Comparison of ENCODE assay signal across 8 cellular contexts in the genomic region with DNA sequence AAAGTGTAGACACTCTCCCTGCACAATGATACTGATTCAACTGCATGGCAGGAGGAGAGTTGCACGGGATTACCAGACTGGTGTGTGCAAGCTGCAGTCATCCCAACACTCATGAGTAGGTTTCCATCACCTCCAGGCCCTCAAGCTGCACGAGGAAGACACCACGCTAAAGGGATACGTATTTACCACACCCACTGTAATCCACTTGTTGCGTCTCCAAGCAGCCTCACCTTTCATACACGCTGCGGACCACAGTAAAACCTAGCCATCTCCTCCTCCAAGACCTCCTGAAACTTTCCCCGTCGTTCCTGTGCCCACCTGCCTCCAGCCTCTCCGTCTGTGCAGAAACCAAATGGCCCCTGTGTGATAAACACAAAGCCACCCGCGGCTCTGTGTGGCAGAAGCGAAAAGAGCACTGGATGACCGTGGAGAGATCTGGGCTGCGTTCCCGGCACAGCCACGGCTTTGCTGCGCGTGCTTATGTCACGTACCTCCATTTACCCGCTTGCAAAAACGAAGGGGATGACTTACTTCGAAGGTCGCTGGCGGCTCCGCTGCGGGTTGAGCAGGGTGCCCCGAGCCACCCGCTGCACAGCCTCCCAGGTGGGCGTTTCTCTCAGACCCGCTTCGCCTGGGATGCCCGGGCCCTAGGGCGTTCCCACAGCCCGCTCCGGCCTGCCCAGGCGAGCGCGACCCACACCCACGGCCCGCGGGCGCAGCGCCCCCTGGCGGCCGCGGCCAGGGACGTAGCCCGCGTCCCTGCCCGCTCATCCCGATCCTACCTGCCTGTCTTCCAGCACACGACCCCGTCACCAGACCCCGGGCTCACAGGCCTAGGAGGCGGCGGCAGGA. TPM values are rescaled to one million over a fixed set of nuclear protein-coding genes. Genes with fewer than 3 reads are reported as not detected.
DNase-seq lines count a peak whose midpoint lies in the region; TF ChIP-seq lines count a peak whose summit lies in the region.

No MANE protein-coding gene starts in this region.

- H4K20me1 ChIP-seq in MM.1S (ENCODE audit: insufficient read depth, low read length): no peaks in the 10 kb centered on the region

- peak overlapping the region; percentile 62 for H3K4me2 ChIP-seq in MM.1S (ENCODE audit: low read depth, low read length)

- 0 out of 2 replicates have a peak, but pooled peaks cover 4% of the 10 kb centered on the region for H3K79me2 ChIP-seq in MM.1S (ENCODE audit: low read length)

- BruUV-seq in MCF 10A (replicated peaks; lab: Mats Ljungman, UMichigan): no TSS peak

- peak overlapping the region; percentile 98 for H2AFZ ChIP-seq in MM.1S (ENCODE audit: low read length)

- no peaks in the 10 kb centered on the region for H3K9me2 ChIP-seq in MM.1S (replicated peaks; ENCODE audit: insufficient read depth, low read length)

- CTCF ChIA-PET in HEK293 (lab: Yijun Ruan, JAX) (interaction anchor here (0.6 to 1.9 kb wide), 8 partner anchors 9 to 274 kb away, joined by 3 to 16 read pairs (median 4); no protein-coding TSS in a partner anchor), MCF 10A (lab: Yijun Ruan, JAX) (interaction anchor here (0.6 to 3.2 kb wide), 19 partner anchors 8 to 603 kb away, joined by 3 to 41 read pairs (median 4); no protein-coding TSS in a partner anchor)

- TF ChIP-seq CTCF in HEK293 (tag by site-specific recombination; IDR thresholded peaks at IDR 0.05) (peak; percentile 76), MM.1S (IDR thresholded peaks at IDR 0.05; ENCODE audit: low read length) (peak; percentile 99), MCF 10A (IDR thresholded peaks at IDR 0.05; ENCODE audit: unreplicated experiment) (peak; percentile 90)

- H3K9me3 ChIP-seq in HEK293 (ENCODE audit: control insufficient read depth, insufficient read depth, low read depth, low read length): no peaks in the 10 kb centered on the region
- no peaks in the 10 kb centered on the region for H3K9me3 ChIP-seq in MM.1S (replicated peaks; ENCODE audit: insufficient read depth, low read length)

- no peaks in the 10 kb centered on the region for H3F3A ChIP-seq in MM.1S (ENCODE audit: insufficient read depth, low read length)

- peaks cover 9% of the 10 kb centered on the region for H3K36me3 Mint-ChIP-seq in T-helper 1 cell treated with Interleukin-12 subunit alpha and Interleukin-12 subunit beta and Interleukin-4 antibody, amounts not matched to agents 30 μg/mL and 1 μg/mL, for 36 hours (ENCODE audit: low read depth)
- peaks cover 28% of the 10 kb centered on the region for H3K36me3 Mint-ChIP-seq in MCF 10A (ENCODE audit: insufficient read depth, unreplicated experiment)

- peaks cover 0 to 20% of the 10 kb centered on the region in 2 experiments; a peak in 2 of 3 replicates for H3K36me3 ChIP-seq in HEK293 (ENCODE audit: control insufficient read depth in 2 of 2, insufficient read depth in 1 of 2, low read length in 2 of 2)
- no peaks in the 10 kb centered on the region for H3K36me3 ChIP-seq in MM.1S (replicated peaks; ENCODE audit: insufficient read depth, low read length)

- H3K4me3 Mint-ChIP-seq in T-helper 1 cell treated with Interleukin-12 subunit alpha and Interleukin-12 subunit beta and Interleukin-4 antibody, amounts not matched to agents 30 μg/mL and 1 μg/mL, for 36 hours: peak overlapping the region; percentile 99
- peak overlapping the region; percentile 99 for H3K4me3 Mint-ChIP-seq in MCF 10A (ENCODE audit: unreplicated experiment)

- no peaks in the 10 kb centered on the region; the same call in 1 of the 2 replicates for H3K27me3 ChIP-seq in MM.1S (replicated peaks; ENCODE audit: insufficient read depth, low read length)

- no peaks in the 10 kb centered on the region for H3K4me1 ChIP-seq in HEK293 (ENCODE audit: control insufficient read depth, insufficient read depth, low read length)
- H3K4me1 ChIP-seq in MM.1S (ENCODE audit: low read length): 0 out of 2 replicates have a peak, but pooled peaks cover 6% of the 10 kb centered on the region

- DNase-seq in NCI-H1417 (lab: John Stamatoyannopoulos, UW) (peak; percentile 56 to 91 (median 86)), NCI-H1417 treated with DMSO at 0.1 percent for 48 hours (lab: John Stamatoyannopoulos, UW) (no peak), MM.1S (peak; percentile 63), MCF 10A (ENCODE audit: unreplicated experiment) (peak; percentile 59), iPS-NIHi7 (ENCODE audit: extremely low spot score) (peak; percentile 86), smooth muscle cell of the brain vasculature (ENCODE audit: low read depth, low spot score) (peak; percentile 7)

- H3K4me1 Mint-ChIP-seq in T-helper 1 cell treated with Interleukin-12 subunit alpha and Interleukin-12 subunit beta and Interleukin-4 antibody, amounts not matched to agents 30 μg/mL and 1 μg/mL, for 36 hours (ENCODE audit: low read depth): peaks cover 18% of the 10 kb centered on the region
- peaks cover 30% of the 10 kb centered on the region for H3K4me1 Mint-ChIP-seq in MCF 10A (ENCODE audit: insufficient read depth, unreplicated experiment)

- H3K9ac ChIP-seq in MM.1S (ENCODE audit: low read length): peak overlapping the region; percentile 53; the same call in 1 of the 2 replicates

- H3K27me3 Mint-ChIP-seq in T-helper 1 cell treated with Interleukin-12 subunit alpha and Interleukin-12 subunit beta and Interleukin-4 antibody, amounts not matched to agents 30 μg/mL and 1 μg/mL, for 36 hours (ENCODE audit: low read depth): peaks cover 4% of the 10 kb centered on the region
- H3K27me3 Mint-ChIP-seq in MCF 10A (ENCODE audit: insufficient read depth, unreplicated experiment): peaks cover 12% of the 10 kb centered on the region

- H3K9me3 Mint-ChIP-seq in T-helper 1 cell treated with Interleukin-12 subunit alpha and Interleukin-12 subunit beta and Interleukin-4 antibody, amounts not matched to agents 30 μg/mL and 1 μg/mL, for 36 hours: no peaks in the 10 kb centered on the region
- no peaks in the 10 kb centered on the region for H3K9me3 Mint-ChIP-seq in MCF 10A (ENCODE audit: unreplicated experiment)

- POLR2A ChIA-PET in HEK293 (lab: Yijun Ruan, JAX) (interaction anchor here (0.9 to 1.5 kb wide), 10 partner anchors 9 to 159 kb away, joined by 3 to 9 read pairs (median 4); a partner anchor contains a TSS), MCF 10A (lab: Yijun Ruan, JAX) (interaction anchor here (0.6 to 3.0 kb wide), 12 partner anchors 9 to 200 kb away, joined by 3 to 26 read pairs (median 6); a partner anchor contains a TSS)

- intact Hi-C loops in MCF 10A (cut with micrococcal nuclease): loop anchor here (1.0 to 5.0 kb wide), 3 partner anchors 90 to 232 kb away; a partner anchor contains a TSS

- H3K27ac ChIP-seq in HEK293 (ENCODE audit: extremely low read depth, low read depth, low read length): peak overlapping the region; percentile 51; the same call in 1 of the 2 replicates
- H3K27ac ChIP-seq in MM.1S (ENCODE audit: low read length): no peak overlapping the region

- peak overlapping the region; percentile 100 for H3K4me3 ChIP-seq in HEK293 (ENCODE audit: low read depth, low read length)
- peak overlapping the region; percentile 89 for H3K4me3 ChIP-seq in MM.1S (ENCODE audit: low read length)

- H3K27ac Mint-ChIP-seq in T-helper 1 cell treated with Interleukin-12 subunit alpha and Interleukin-12 subunit beta and Interleukin-4 antibody, amounts not matched to agents 30 μg/mL and 1 μg/mL, for 36 hours: peak overlapping the region; percentile 86
- peak overlapping the region; percentile 71 for H3K27ac Mint-ChIP-seq in MCF 10A (ENCODE audit: low read depth, unreplicated experiment)

TF ChIP-seq in HEK293, 187 proteins besides CTCF, POLR2A, EP300 and RAD21 (continues in another document):
- TF ChIP-seq, protein P1, sequence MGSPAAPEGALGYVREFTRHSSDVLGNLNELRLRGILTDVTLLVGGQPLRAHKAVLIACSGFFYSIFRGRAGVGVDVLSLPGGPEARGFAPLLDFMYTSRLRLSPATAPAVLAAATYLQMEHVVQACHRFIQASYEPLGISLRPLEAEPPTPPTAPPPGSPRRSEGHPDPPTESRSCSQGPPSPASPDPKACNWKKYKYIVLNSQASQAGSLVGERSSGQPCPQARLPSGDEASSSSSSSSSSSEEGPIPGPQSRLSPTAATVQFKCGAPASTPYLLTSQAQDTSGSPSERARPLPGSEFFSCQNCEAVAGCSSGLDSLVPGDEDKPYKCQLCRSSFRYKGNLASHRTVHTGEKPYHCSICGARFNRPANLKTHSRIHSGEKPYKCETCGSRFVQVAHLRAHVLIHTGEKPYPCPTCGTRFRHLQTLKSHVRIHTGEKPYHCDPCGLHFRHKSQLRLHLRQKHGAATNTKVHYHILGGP (tag by site-specific recombination; IDR thresholded peaks at IDR 0.05): no peak
- TF ChIP-seq, protein P2, sequence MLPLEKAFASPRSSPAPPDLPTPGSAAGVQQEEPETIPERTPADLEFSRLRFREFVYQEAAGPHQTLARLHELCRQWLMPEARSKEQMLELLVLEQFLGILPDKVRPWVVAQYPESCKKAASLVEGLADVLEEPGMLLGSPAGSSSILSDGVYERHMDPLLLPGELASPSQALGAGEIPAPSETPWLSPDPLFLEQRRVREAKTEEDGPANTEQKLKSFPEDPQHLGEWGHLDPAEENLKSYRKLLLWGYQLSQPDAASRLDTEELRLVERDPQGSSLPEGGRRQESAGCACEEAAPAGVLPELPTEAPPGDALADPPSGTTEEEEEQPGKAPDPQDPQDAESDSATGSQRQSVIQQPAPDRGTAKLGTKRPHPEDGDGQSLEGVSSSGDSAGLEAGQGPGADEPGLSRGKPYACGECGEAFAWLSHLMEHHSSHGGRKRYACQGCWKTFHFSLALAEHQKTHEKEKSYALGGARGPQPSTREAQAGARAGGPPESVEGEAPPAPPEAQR (tag by site-specific recombination; IDR thresholded peaks at IDR 0.05): no peak
- TF ChIP-seq ZNF10 (tag by site-specific recombination; IDR thresholded peaks at IDR 0.05): no peak
- TF ChIP-seq, protein P3, sequence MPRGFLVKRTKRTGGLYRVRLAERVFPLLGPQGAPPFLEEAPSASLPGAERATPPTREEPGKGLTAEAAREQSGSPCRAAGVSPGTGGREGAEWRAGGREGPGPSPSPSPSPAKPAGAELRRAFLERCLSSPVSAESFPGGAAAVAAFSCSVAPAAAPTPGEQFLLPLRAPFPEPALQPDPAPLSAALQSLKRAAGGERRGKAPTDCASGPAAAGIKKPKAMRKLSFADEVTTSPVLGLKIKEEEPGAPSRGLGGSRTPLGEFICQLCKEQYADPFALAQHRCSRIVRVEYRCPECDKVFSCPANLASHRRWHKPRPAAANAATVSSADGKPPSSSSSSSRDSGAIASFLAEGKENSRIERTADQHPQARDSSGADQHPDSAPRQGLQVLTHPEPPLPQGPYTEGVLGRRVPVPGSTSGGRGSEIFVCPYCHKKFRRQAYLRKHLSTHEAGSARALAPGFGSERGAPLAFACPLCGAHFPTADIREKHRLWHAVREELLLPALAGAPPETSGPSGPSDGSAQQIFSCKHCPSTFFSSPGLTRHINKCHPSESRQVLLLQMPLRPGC (tag by site-specific recombination; IDR thresholded peaks at IDR 0.05): no peak

RNA-seq across cellular contexts. Expression of a gene that starts 0.6 kb away (rescaled TPM):
- total RNA-seq in MCF 10A (2022): 16.5 and 17.9 TPM in 2 replicates

RNA-seq across cellular contexts. Expression of a gene that starts 14.5 kb away (rescaled TPM):
- not detected in 2 replicates for total RNA-seq in MCF 10A (2022)

RNA-seq across cellular contexts. Expression of a gene that starts 35.8 kb away (rescaled TPM):
- total RNA-seq in MCF 10A (2022): not detected in 2 replicates
